In genomic region chr5:69288069-69288468, GRCh38 we compare ENCODE assay signal across 27 cellular contexts.
"Had no signal": no experiment of that assay in that cellular context is flagged by ENCODE, and none has a peak within 500 bp of the region (broad histone marks: within the 10 kb centered on the region; RNA-seq: fewer than 3 reads in every experiment).

No MANE protein-coding gene starts in this region.

- H3K4me1 Mint-ChIP-seq: activated CD4-positive, alpha-beta T cell treated with anti-CD3 and anti-CD28 coated beads, Interleukin-2, amount 10 ng/mL, durations not matched to agents 7 days and 5 days; activated naive CD4-positive, alpha-beta T cell treated with anti-CD3 and anti-CD28 coated beads, Interleukin-2, amount 10 ng/mL, durations not matched to agents 7 days and 5 days had no signal

- H3K36me3 ChIP-seq: SJSA1 had no signal

- DNase-seq: activated CD4-positive, alpha-beta memory T cell treated with anti-CD3 and anti-CD28 coated beads for 36 hours; activated CD4-positive, alpha-beta T cell treated with anti-CD3 and anti-CD28 coated beads, Interleukin-2, amount 10 ng/mL, durations not matched to agents 7 days and 5 days; activated CD4-positive, CD25-positive, alpha-beta regulatory T cell; activated CD8-positive, alpha-beta memory T cell treated with anti-CD3 and anti-CD28 coated beads for 24 hours; activated gamma-delta T cell treated with Interleukin-2 at 50 U/mL for 16 hours; activated naive CD4-positive, alpha-beta T cell treated with anti-CD3 and anti-CD28 coated beads, Interleukin-2, amount 10 ng/mL, durations not matched to agents 7 days and 5 days; activated naive CD8-positive, alpha-beta T cell treated with anti-CD3 and anti-CD28 coated beads for 36 hours; activated T-cell treated with anti-CD3 and anti-CD28 coated beads, Interleukin-2, amount 50 U/mL, for 48 hours; anterior cingulate cortex; cerebellar nuclear complex; Kasumi-1; KBM-7; NCI-H1105 treated with DMSO at 0.1 percent for 48 hours; NCI-H1436 treated with DMSO at 0.1 percent for 48 hours; NCI-H187; NCI-H2081; NCI-H446 treated with DMSO at 0.1 percent for 48 hours; NCI-H524 treated with DMSO at 0.1 percent for 48 hours; NCI-H748 treated with DMSO at 0.1 percent for 48 hours; Peyer's patch; Right ventricle myocardium superior; SW 1271 had no signal

- H3K27me3 Mint-ChIP-seq: activated CD4-positive, alpha-beta memory T cell treated with anti-CD3 and anti-CD28 coated beads for 36 hours; activated CD4-positive, alpha-beta T cell treated with anti-CD3 and anti-CD28 coated beads, Interleukin-2, amount 10 ng/mL, durations not matched to agents 7 days and 5 days; activated naive CD4-positive, alpha-beta T cell treated with anti-CD3 and anti-CD28 coated beads, Interleukin-2, amount 10 ng/mL, durations not matched to agents 7 days and 5 days; activated naive CD8-positive, alpha-beta T cell treated with anti-CD3 and anti-CD28 coated beads for 36 hours had no signal

- H3K9me3 ChIP-seq: Peyer's patch, SJSA1 had no signal

- H3K4me3 Mint-ChIP-seq: activated CD4-positive, alpha-beta memory T cell treated with anti-CD3 and anti-CD28 coated beads for 36 hours; activated CD4-positive, alpha-beta T cell treated with anti-CD3 and anti-CD28 coated beads, Interleukin-2, amount 10 ng/mL, durations not matched to agents 7 days and 5 days; activated naive CD4-positive, alpha-beta T cell treated with anti-CD3 and anti-CD28 coated beads, Interleukin-2, amount 10 ng/mL, durations not matched to agents 7 days and 5 days; activated naive CD8-positive, alpha-beta T cell treated with anti-CD3 and anti-CD28 coated beads for 36 hours; T-helper 2 cell treated with Interferon-gamma antibody and Interleukin-4, amounts not matched to agents 5 μg/mL and 100 μg/mL, for 36 hours had no signal

- H3K27me3 ChIP-seq: Peyer's patch, SJSA1 had no signal

- H3K4me3 ChIP-seq: Peyer's patch, SJSA1 had no signal

- H3K4me1 ChIP-seq: Peyer's patch, SJSA1 had no signal

- H3K27ac ChIP-seq: Peyer's patch, RWPE1, SJSA1 had no signal

- ATAC-seq: SK-N-SH treated with all-trans-retinoic acid at 6 μM for 48 hours had no signal

- H3K9me3 Mint-ChIP-seq: activated CD4-positive, alpha-beta memory T cell treated with anti-CD3 and anti-CD28 coated beads for 36 hours; activated CD4-positive, alpha-beta T cell treated with anti-CD3 and anti-CD28 coated beads, Interleukin-2, amount 10 ng/mL, durations not matched to agents 7 days and 5 days; activated naive CD4-positive, alpha-beta T cell treated with anti-CD3 and anti-CD28 coated beads, Interleukin-2, amount 10 ng/mL, durations not matched to agents 7 days and 5 days; activated naive CD8-positive, alpha-beta T cell treated with anti-CD3 and anti-CD28 coated beads for 36 hours; activated T-helper 2 cell treated with anti-CD3 and anti-CD28 coated beads, Interferon-gamma antibody, Interleukin-2, Interleukin-4, amounts not matched to agents 10 μg/mL and 5 μg/mL and 100 μg/mL, durations not matched to agents 14 hours and 24 hours and 36 hours; T-helper 2 cell treated with Interferon-gamma antibody and Interleukin-4, amounts not matched to agents 5 μg/mL and 100 μg/mL, for 36 hours had no signal

- H3K27ac Mint-ChIP-seq: activated CD4-positive, alpha-beta memory T cell treated with anti-CD3 and anti-CD28 coated beads for 36 hours; activated CD4-positive, alpha-beta T cell treated with anti-CD3 and anti-CD28 coated beads, Interleukin-2, amount 10 ng/mL, durations not matched to agents 7 days and 5 days; activated naive CD4-positive, alpha-beta T cell treated with anti-CD3 and anti-CD28 coated beads, Interleukin-2, amount 10 ng/mL, durations not matched to agents 7 days and 5 days; activated T-helper 2 cell treated with anti-CD3 and anti-CD28 coated beads, Interferon-gamma antibody, Interleukin-2, Interleukin-4, amounts not matched to agents 10 μg/mL and 5 μg/mL and 100 μg/mL, durations not matched to agents 14 hours and 24 hours and 36 hours; T-helper 2 cell treated with Interferon-gamma antibody and Interleukin-4, amounts not matched to agents 5 μg/mL and 100 μg/mL, for 36 hours had no signal
